Comparison of ENCODE assay signal across 1 cellular context in the genomic region with DNA sequence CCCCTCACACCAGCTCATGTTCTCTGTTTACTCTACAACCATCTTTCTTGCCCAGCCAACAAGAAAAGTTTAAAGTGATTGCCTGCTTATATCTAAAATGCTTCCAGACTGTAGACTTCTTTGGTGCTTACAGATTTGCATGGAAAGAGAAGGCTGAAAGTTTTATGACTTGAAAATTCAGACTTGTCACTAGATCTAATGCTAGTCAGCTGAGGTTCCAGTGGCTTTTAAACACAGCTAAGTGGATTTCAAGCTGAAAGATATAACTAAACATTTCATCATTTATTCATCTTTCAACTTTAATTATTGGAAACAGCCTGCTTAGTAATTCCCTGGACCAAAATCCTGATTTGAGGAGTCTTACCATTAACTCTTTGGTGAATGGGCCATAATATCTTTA.
TF ChIP-seq lines count a peak whose summit lies in the region.

No MANE protein-coding gene starts in this region.

TF ChIP-seq in HCT116, 20 proteins besides CTCF, POLR2A, EP300 and RAD21 (continued from another document):
- TF ChIP-seq, protein P1, sequence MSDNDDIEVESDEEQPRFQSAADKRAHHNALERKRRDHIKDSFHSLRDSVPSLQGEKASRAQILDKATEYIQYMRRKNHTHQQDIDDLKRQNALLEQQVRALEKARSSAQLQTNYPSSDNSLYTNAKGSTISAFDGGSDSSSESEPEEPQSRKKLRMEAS (IDR thresholded peaks at IDR 0.05), result no peak
- TF ChIP-seq ZFX (IDR thresholded peaks at IDR 0.05), result no peak
- TF ChIP-seq SP1 (IDR thresholded peaks at IDR 0.05; ENCODE audit: low read depth), result no peak
- TF ChIP-seq CBX3 (IDR thresholded peaks at IDR 0.05; ENCODE audit: low read depth), result no peak
- TF ChIP-seq, protein P2, sequence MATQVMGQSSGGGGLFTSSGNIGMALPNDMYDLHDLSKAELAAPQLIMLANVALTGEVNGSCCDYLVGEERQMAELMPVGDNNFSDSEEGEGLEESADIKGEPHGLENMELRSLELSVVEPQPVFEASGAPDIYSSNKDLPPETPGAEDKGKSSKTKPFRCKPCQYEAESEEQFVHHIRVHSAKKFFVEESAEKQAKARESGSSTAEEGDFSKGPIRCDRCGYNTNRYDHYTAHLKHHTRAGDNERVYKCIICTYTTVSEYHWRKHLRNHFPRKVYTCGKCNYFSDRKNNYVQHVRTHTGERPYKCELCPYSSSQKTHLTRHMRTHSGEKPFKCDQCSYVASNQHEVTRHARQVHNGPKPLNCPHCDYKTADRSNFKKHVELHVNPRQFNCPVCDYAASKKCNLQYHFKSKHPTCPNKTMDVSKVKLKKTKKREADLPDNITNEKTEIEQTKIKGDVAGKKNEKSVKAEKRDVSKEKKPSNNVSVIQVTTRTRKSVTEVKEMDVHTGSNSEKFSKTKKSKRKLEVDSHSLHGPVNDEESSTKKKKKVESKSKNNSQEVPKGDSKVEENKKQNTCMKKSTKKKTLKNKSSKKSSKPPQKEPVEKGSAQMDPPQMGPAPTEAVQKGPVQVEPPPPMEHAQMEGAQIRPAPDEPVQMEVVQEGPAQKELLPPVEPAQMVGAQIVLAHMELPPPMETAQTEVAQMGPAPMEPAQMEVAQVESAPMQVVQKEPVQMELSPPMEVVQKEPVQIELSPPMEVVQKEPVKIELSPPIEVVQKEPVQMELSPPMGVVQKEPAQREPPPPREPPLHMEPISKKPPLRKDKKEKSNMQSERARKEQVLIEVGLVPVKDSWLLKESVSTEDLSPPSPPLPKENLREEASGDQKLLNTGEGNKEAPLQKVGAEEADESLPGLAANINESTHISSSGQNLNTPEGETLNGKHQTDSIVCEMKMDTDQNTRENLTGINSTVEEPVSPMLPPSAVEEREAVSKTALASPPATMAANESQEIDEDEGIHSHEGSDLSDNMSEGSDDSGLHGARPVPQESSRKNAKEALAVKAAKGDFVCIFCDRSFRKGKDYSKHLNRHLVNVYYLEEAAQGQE (IDR thresholded peaks at IDR 0.05; ENCODE audit: low read depth), result no peak
- TF ChIP-seq, protein P3, sequence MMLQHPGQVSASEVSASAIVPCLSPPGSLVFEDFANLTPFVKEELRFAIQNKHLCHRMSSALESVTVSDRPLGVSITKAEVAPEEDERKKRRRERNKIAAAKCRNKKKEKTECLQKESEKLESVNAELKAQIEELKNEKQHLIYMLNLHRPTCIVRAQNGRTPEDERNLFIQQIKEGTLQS (IDR thresholded peaks at IDR 0.05), result no peak
- TF ChIP-seq ELF1 (IDR thresholded peaks at IDR 0.05; ENCODE audit: borderline replicate concordance, low read depth), result no peak
- no peak for TF ChIP-seq EZH2phosphoT487 (IDR thresholded peaks at IDR 0.05; ENCODE audit: borderline replicate concordance)
